Comparison of ENCODE assay signal across 1 cellular context in the genomic region with DNA sequence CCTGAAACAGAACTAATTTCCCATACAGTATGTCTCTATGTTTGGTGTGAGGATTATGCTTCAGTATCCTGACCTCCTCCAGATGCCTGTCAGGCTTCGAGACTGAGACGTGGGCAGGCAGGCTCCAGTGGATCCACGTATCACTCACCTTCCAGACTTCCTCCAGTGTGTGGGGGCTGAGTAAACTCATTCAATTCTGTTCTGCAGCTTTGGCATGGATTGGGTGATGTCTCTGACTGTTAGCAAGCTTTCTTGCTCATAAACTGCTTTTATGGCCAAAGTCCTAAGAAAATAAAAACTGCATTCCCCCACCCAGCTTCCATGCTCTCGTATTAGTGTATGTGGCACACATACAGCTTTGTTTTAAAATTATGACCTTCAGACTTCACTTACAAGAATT.
TF ChIP-seq lines count a peak whose summit lies in the region.

No MANE protein-coding gene starts in this region.

TF ChIP-seq in SK-N-SH treated with all-trans-retinoic acid at 6 μM for 48 hours, 23 proteins besides CTCF, POLR2A, EP300 and RAD21 (continued from another document):
- TF ChIP-seq, protein P1, sequence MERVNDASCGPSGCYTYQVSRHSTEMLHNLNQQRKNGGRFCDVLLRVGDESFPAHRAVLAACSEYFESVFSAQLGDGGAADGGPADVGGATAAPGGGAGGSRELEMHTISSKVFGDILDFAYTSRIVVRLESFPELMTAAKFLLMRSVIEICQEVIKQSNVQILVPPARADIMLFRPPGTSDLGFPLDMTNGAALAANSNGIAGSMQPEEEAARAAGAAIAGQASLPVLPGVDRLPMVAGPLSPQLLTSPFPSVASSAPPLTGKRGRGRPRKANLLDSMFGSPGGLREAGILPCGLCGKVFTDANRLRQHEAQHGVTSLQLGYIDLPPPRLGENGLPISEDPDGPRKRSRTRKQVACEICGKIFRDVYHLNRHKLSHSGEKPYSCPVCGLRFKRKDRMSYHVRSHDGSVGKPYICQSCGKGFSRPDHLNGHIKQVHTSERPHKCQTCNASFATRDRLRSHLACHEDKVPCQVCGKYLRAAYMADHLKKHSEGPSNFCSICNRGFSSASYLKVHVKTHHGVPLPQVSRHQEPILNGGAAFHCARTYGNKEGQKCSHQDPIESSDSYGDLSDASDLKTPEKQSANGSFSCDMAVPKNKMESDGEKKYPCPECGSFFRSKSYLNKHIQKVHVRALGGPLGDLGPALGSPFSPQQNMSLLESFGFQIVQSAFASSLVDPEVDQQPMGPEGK (CRISPR knock-in tag; IDR thresholded peaks at IDR 0.05; ENCODE audit: borderline replicate concordance): no peak
- TF ChIP-seq BACH2 (CRISPR knock-in tag; IDR thresholded peaks at IDR 0.05; ENCODE audit: borderline replicate concordance): no peak
- no peak for TF ChIP-seq ZNF8 (CRISPR knock-in tag; IDR thresholded peaks at IDR 0.05)
- no peak for TF ChIP-seq ZNF565 (CRISPR knock-in tag; conservative IDR thresholded peaks at IDR 0.05; ENCODE audit: low read depth)
- no peak for TF ChIP-seq TCF4 (CRISPR knock-in tag; IDR thresholded peaks at IDR 0.05; ENCODE audit: borderline replicate concordance)
- no peak for TF ChIP-seq ZFP3 (CRISPR knock-in tag; IDR thresholded peaks at IDR 0.05)
- no peak for TF ChIP-seq ZNF70 (CRISPR knock-in tag; IDR thresholded peaks at IDR 0.05)
- no peak for TF ChIP-seq GLIS3 (CRISPR knock-in tag; IDR thresholded peaks at IDR 0.05)
- TF ChIP-seq OSR1 (CRISPR knock-in tag; IDR thresholded peaks at IDR 0.05): no peak
- no peak for TF ChIP-seq TSHZ2 (CRISPR knock-in tag; IDR thresholded peaks at IDR 0.05)
